ENCODE assay signal across 14 cellular contexts in genomic region chr17:37610971-37611370, GRCh38. TPM values are rescaled to one million over a fixed set of nuclear protein-coding genes. Genes with fewer than 3 reads are reported as not detected.
DNase-seq lines count a peak whose midpoint lies in the region; ATAC-seq and TF ChIP-seq lines count a peak whose summit lies in the region.
"Had no signal": no experiment of that assay in that cellular context is flagged by ENCODE, and none has a peak within 500 bp of the region (broad histone marks: within the 10 kb centered on the region; RNA-seq: fewer than 3 reads in every experiment).

No MANE protein-coding gene starts in this region.

- no peak overlapping the region for H3K23ac ChIP-seq in trophoblast cell (ENCODE audit: low read length)

- no peak overlapping the region for H3K4me2 ChIP-seq in HCT116 (ENCODE audit: low read length)
- no peak overlapping the region for H3K4me2 ChIP-seq in trophoblast cell (ENCODE audit: low read length)

- no peak for TF ChIP-seq RAD21 in HCT116 (IDR thresholded peaks at IDR 0.05; ENCODE audit: low read depth)

- H3K27me3 ChIP-seq in HCT116 (ENCODE audit: insufficient read depth, low read length): no peaks in the 10 kb centered on the region
- no peaks in the 10 kb centered on the region for H3K27me3 ChIP-seq in trophoblast cell (ENCODE audit: insufficient read depth, low read length)
- H3K27me3 ChIP-seq: spleen had no signal

- RAD21 ChIA-PET in HCT116 (lab: Charles Lee; ENCODE audit: low non-redundant PET in 1 of 2, low total read pairs in 2 of 2, uncharacterized antibody in 2 of 2, unreplicated experiment in 2 of 2): no interaction called here

- TF ChIP-seq POLR2A in HCT116 (IDR thresholded peaks at IDR 0.05; ENCODE audit: borderline replicate concordance, extremely low read depth, insufficient read depth, insufficient read length) (no peak), erythroblast (IDR thresholded peaks at IDR 0.05; ENCODE audit: low read length) (peak; percentile 13)

- intact Hi-C loops in HCT116 (cut with micrococcal nuclease): no loop called here

- no peak overlapping the region for H4K8ac ChIP-seq in trophoblast cell (ENCODE audit: low read depth, low read length)

- no peak overlapping the region for H2AFZ ChIP-seq in HCT116 (ENCODE audit: low read depth, low read length, poor library complexity, severe bottlenecking)
- no peak overlapping the region for H2AFZ ChIP-seq in trophoblast cell (ENCODE audit: insufficient read depth, low read length, poor library complexity)

- peaks cover 22% of the 10 kb centered on the region for H3K36me3 Mint-ChIP-seq in T-helper 2 cell treated with Interferon-gamma antibody and Interleukin-4, amounts not matched to agents 5 μg/mL and 100 μg/mL, for 36 hours (ENCODE audit: low read depth)
- H3K36me3 Mint-ChIP-seq in osteocyte (ENCODE audit: unreplicated experiment): peaks cover 19% of the 10 kb centered on the region

- H3K18ac ChIP-seq in trophoblast cell (ENCODE audit: low read length): no peak overlapping the region

- no peak overlapping the region for H2BK12ac ChIP-seq in trophoblast cell (ENCODE audit: low read length)

- ATAC-seq in HCT116 (no peak), HG03432 (IDR thresholded peaks at IDR 0.05; ENCODE audit: unreplicated experiment) (no peak)
- ATAC-seq: lower lobe of right lung had no signal

- CTCF ChIA-PET in HCT116 (lab: Charles Lee): interaction anchor here (3.4 kb wide), 1 partner anchor 237 kb away, joined by 10 read pairs; no protein-coding TSS in a partner anchor

- POLR2A ChIA-PET in HCT116 (lab: Charles Lee): no interaction called here

- H3K9ac ChIP-seq in HCT116 (ENCODE audit: low read length): 0 out of 2 replicates have a peak overlapping the region, but pooled peaks have one; percentile 9
- no peak overlapping the region for H3K9ac ChIP-seq in trophoblast cell (ENCODE audit: low read length)

- no peaks in the 10 kb centered on the region for H3K27me3 Mint-ChIP-seq in T-helper 2 cell treated with Interferon-gamma antibody and Interleukin-4, amounts not matched to agents 5 μg/mL and 100 μg/mL, for 36 hours (ENCODE audit: low read depth)
- H3K27me3 Mint-ChIP-seq in osteocyte (ENCODE audit: unreplicated experiment): no peaks in the 10 kb centered on the region

- H3K79me1 ChIP-seq in trophoblast cell (ENCODE audit: low read length): peaks cover 4% of the 10 kb centered on the region

- no peak overlapping the region for H3K4ac ChIP-seq in trophoblast cell (ENCODE audit: low read depth, low read length)

- H3K27ac Mint-ChIP-seq in T-helper 2 cell treated with Interferon-gamma antibody and Interleukin-4, amounts not matched to agents 5 μg/mL and 100 μg/mL, for 36 hours: peak overlapping the region; percentile 13
- peak overlapping the region; percentile 71 for H3K27ac Mint-ChIP-seq in osteocyte (ENCODE audit: unreplicated experiment)

- peaks cover 6 to 14% of the 10 kb centered on the region in 2 experiments; a peak in 2 of 4 replicates for H3K36me3 ChIP-seq in HCT116 (ENCODE audit: control insufficient read depth in 1 of 2, insufficient read depth in 2 of 2, low read length in 2 of 2)
- peaks cover 4 to 9% of the 10 kb centered on the region in 2 experiments for H3K36me3 ChIP-seq in trophoblast cell (ENCODE audit: control insufficient read depth in 1 of 2, insufficient read depth in 2 of 2, low read length in 2 of 2)
- H3K36me3 ChIP-seq: ovary had no signal

- H3K4me1 ChIP-seq in HCT116 (ENCODE audit: control insufficient read depth in 1 of 2, insufficient read depth in 2 of 2, low read length in 2 of 2) (peaks cover 15 to 26% of the 10 kb centered on the region in 2 experiments), trophoblast cell (ENCODE audit: control insufficient read depth in 1 of 2, insufficient read depth in 2 of 2, low read length in 2 of 2) (no peaks in the 10 kb centered on the region)

- no peak for DNase-seq in T-helper 2 cell treated with Interferon-gamma antibody and Interleukin-4, amounts not matched to agents 5 μg/mL and 100 μg/mL, for 36 hours (ENCODE audit: low spot score)
- DNase-seq in T-helper 2 cell (no peak), HCT116 (ENCODE audit: low read depth, low spot score) (no peak), erythroblast (lab: John Stamatoyannopoulos, UW) (peak in 1 of 2 experiments; percentile 7), osteocyte (ENCODE audit: extremely low spot score, unreplicated experiment) (no peak), midbrain (lab: John Stamatoyannopoulos, UW) (no peak), trophoblast cell (no peak)
- DNase-seq: ACHN, DMS79, lower lobe of right lung, NCI-H2171, ovary, spleen had no signal

- H3K9me3 ChIP-seq in HCT116 (ENCODE audit: control insufficient read depth in 1 of 2, insufficient read depth in 1 of 2, low read depth in 1 of 2, low read length in 2 of 2): no peaks in the 10 kb centered on the region
- no peaks in the 10 kb centered on the region for H3K9me3 ChIP-seq in trophoblast cell (ENCODE audit: insufficient read depth, low read depth, low read length)
- H3K9me3 ChIP-seq: lower lobe of right lung, ovary, spleen had no signal

- WGBS in trophoblast cell (ENCODE audit: extremely low coverage, insufficient coverage, insufficient read length): no CpG with 5 or more reads among the region's 1 CpG

- H3K9me2 ChIP-seq in HCT116 (ENCODE audit: insufficient read depth): no peaks in the 10 kb centered on the region

- no peak for TF ChIP-seq CTCF in HCT116 (IDR thresholded peaks at IDR 0.05 in 2 of 3, conservative IDR thresholded peaks at IDR 0.05 in 1 of 3; ENCODE audit: borderline replicate concordance in 1 of 3, insufficient read depth in 1 of 3, low read depth in 2 of 3, low read length in 2 of 3)
- TF ChIP-seq CTCF in osteocyte (IDR thresholded peaks at IDR 0.05): no peak

- no peak overlapping the region for H2BK120ac ChIP-seq in trophoblast cell (ENCODE audit: insufficient read depth, low read length, poor library complexity)

- H3K14ac ChIP-seq in trophoblast cell (ENCODE audit: low read length): no peak overlapping the region

- peak overlapping the region; percentile 26 for H3K4me3 Mint-ChIP-seq in T-helper 2 cell treated with Interferon-gamma antibody and Interleukin-4, amounts not matched to agents 5 μg/mL and 100 μg/mL, for 36 hours
- H3K4me3 Mint-ChIP-seq in osteocyte (ENCODE audit: unreplicated experiment): no peak overlapping the region

- BruUV-seq in HCT116 (replicated peaks; lab: Mats Ljungman, UMichigan): no TSS peak

- H4K20me1 ChIP-seq in HCT116 (ENCODE audit: insufficient read depth): no peaks in the 10 kb centered on the region

- no peak overlapping the region for H2BK5ac ChIP-seq in trophoblast cell (ENCODE audit: low read depth, low read length, poor library complexity)

- no peak overlapping the region for H2AK5ac ChIP-seq in trophoblast cell (ENCODE audit: low read length)

- peaks cover 23% of the 10 kb centered on the region for H3K79me2 ChIP-seq in HCT116 (ENCODE audit: insufficient read depth, low read length)
- H3K79me2 ChIP-seq in trophoblast cell (ENCODE audit: control insufficient read depth, insufficient read depth, low read length, poor library complexity): peaks cover 4% of the 10 kb centered on the region

- no peak overlapping the region for H4K12ac ChIP-seq in trophoblast cell (ENCODE audit: low read depth, low read length)

- H3K4me1 Mint-ChIP-seq in T-helper 2 cell treated with Interferon-gamma antibody and Interleukin-4, amounts not matched to agents 5 μg/mL and 100 μg/mL, for 36 hours (ENCODE audit: low read depth): peaks cover 14% of the 10 kb centered on the region
- H3K4me1 Mint-ChIP-seq in osteocyte (ENCODE audit: unreplicated experiment): peaks cover 31% of the 10 kb centered on the region

- H3K27ac ChIP-seq in HCT116 (ENCODE audit: low read depth, low read length) (no peak overlapping the region; the same call in 1 of the 2 replicates), trophoblast cell (ENCODE audit: low read depth, low read length) (no peak overlapping the region)
- H3K27ac ChIP-seq: lower lobe of right lung, ovary, spleen had no signal

- H4K91ac ChIP-seq in trophoblast cell (ENCODE audit: low read depth, low read length): no peak overlapping the region

- H3K4me3 ChIP-seq in HCT116 (replicated peaks in 1 of 2; ENCODE audit: low read depth in 1 of 2, low read length in 2 of 2) (no peak overlapping the region), trophoblast cell (ENCODE audit: low read depth, low read length) (no peak overlapping the region)
- H3K4me3 ChIP-seq: lower lobe of right lung, ovary, spleen had no signal

- no peaks in the 10 kb centered on the region for H3K9me3 Mint-ChIP-seq in T-helper 2 cell treated with Interferon-gamma antibody and Interleukin-4, amounts not matched to agents 5 μg/mL and 100 μg/mL, for 36 hours
- no peaks in the 10 kb centered on the region for H3K9me3 Mint-ChIP-seq in osteocyte (ENCODE audit: unreplicated experiment)

TF ChIP-seq in HCT116, 20 proteins besides CTCF, POLR2A, EP300 and RAD21:
- TF ChIP-seq POLR2AphosphoS5 (IDR thresholded peaks at IDR 0.05; ENCODE audit: low read depth, low read length): no peak
- TF ChIP-seq ZFX (IDR thresholded peaks at IDR 0.05): no peak
- no peak for TF ChIP-seq SP1 (IDR thresholded peaks at IDR 0.05; ENCODE audit: low read depth)
- no peak for TF ChIP-seq YY1 (IDR thresholded peaks at IDR 0.05; ENCODE audit: extremely low read depth, insufficient replicate concordance, low read depth, low read length)
- TF ChIP-seq ATF3 (IDR thresholded peaks at IDR 0.05): no peak
- TF ChIP-seq SIN3A (IDR thresholded peaks at IDR 0.05; ENCODE audit: low read depth): no peak

RNA-seq across cellular contexts. Expression of gene SYNRG, which starts 1.8 kb away (rescaled TPM):
- total RNA-seq in HCT116 (2021; ENCODE audit: unreplicated experiment) (23.8 TPM), osteocyte (49.7 and 51.9 TPM in 2 replicates)
- polyA plus RNA-seq in HCT116 (2012): 9.3 and 10.8 TPM in 2 replicates
- polyA plus RNA-seq in trophoblast cell (2013): 20.0 and 20.7 TPM in 2 replicates

RNA-seq across cellular contexts. Expression of gene DDX52, which starts 32.3 kb away (rescaled TPM):
- 45.4 TPM for total RNA-seq in HCT116 (2021; ENCODE audit: unreplicated experiment)
- 8.6 and 10.3 TPM in 2 replicates for polyA plus RNA-seq in HCT116 (2012)
- 46.4 and 47.4 TPM in 2 replicates for total RNA-seq in osteocyte
- polyA plus RNA-seq in trophoblast cell (2013): 25.0 and 26.4 TPM in 2 replicates
